ENCODE assay signal across 12 cellular contexts in genomic region chr10:79182763-79183467, GRCh38.
A peak's percentile ranks its signal among the peaks of the same experiment; 100 is the strongest.
DNase-seq lines count a peak whose midpoint lies in the region; ATAC-seq, FAIRE-seq and TF ChIP-seq lines count a peak whose summit lies in the region.
"Had no signal": no experiment of that assay in that cellular context is flagged by ENCODE, and none has a peak within 500 bp of the region (broad histone marks: within the 10 kb centered on the region; RNA-seq: fewer than 3 reads in every experiment).

No MANE protein-coding gene starts in this region.

- TF ChIP-seq POLR2A in body of pancreas (IDR thresholded peaks at IDR 0.05) (no peak), HepG2 (IDR thresholded peaks at IDR 0.05; ENCODE audit: insufficient read depth in 1 of 2, low read depth in 2 of 2, low read length in 2 of 2) (no peak)

- TF ChIP-seq CTCF in body of pancreas (IDR thresholded peaks at IDR 0.05): no peak
- TF ChIP-seq CTCF in HepG2 (CRISPR knock-in tag; IDR thresholded peaks at IDR 0.05): no peak

- H3K4me3 ChIP-seq in body of pancreas: no peak overlapping the region
- H3K4me3 ChIP-seq in HepG2 (replicated peaks in 1 of 3; ENCODE audit: insufficient read depth in 1 of 3, low read depth in 2 of 3, low read length in 3 of 3): peak overlapping the region in 1 of 3 experiments; percentile 50; a peak in 1 of 6 replicates
- H3K4me3 ChIP-seq: colonic mucosa, thoracic aorta had no signal

- ATAC-seq in body of pancreas (peak; percentile 25), HepG2 (no peak)

- peak overlapping the region; percentile 68; the same call in 1 of the 2 replicates for H3K9ac ChIP-seq in HepG2 (ENCODE audit: insufficient read depth, low read depth, low read length)

- CTCF ChIA-PET in HepG2 (lab: Yijun Ruan, JAX; ENCODE audit: low intra/inter-chr PET ratio, low total read pairs): no interaction called here

- peak; percentile 28 for DNase-seq in HT-29 (ENCODE audit: low spot score)
- peak in 3 of 4 donors; percentile 59 to 69 (median 59) for DNase-seq in body of pancreas
- no peak for DNase-seq in HepG2 (ENCODE audit: low spot score)
- DNase-seq in substantia nigra (lab: John Stamatoyannopoulos, UW): no peak
- no peak for DNase-seq in NCI-H2196 (lab: John Stamatoyannopoulos, UW; ENCODE audit: unreplicated experiment)
- no peak for DNase-seq in GDM1 (lab: John Stamatoyannopoulos, UW)
- no peak for DNase-seq in G401 (ENCODE audit: low spot score)
- no peak for DNase-seq in stimulated activated CD4-positive, alpha-beta T cell treated with anti-CD3 and anti-CD28 coated beads, Interleukin-15, amount 100 ng/mL, for 24 hours
- DNase-seq: activated T-cell treated with anti-CD3 and anti-CD28 coated beads, Interleukin-2, amount 50 U/mL, for 24 hours; colonic mucosa; stimulated activated CD4-positive, alpha-beta T cell treated with anti-CD3 and anti-CD28 coated beads, Interleukin-1b, Interleukin-23, amount 100 ng/mL, for 48 hours had no signal

- intact Hi-C loops in body of pancreas (cut with DNase I): loop anchor here (10.0 kb wide), 1 partner anchor 108 kb away; no protein-coding TSS in a partner anchor
- intact Hi-C loops in HepG2 (cut with micrococcal nuclease; ENCODE audit: unreplicated experiment): no loop called here

- H3K9me3 ChIP-seq in body of pancreas (no peaks in the 10 kb centered on the region), HepG2 (ENCODE audit: low read length) (no peaks in the 10 kb centered on the region)
- H3K9me3 ChIP-seq: colonic mucosa, thoracic aorta had no signal

- H3K36me3 ChIP-seq in body of pancreas (replicated peaks in 1 of 2; ENCODE audit: insufficient read depth in 1 of 2, low read depth in 2 of 2) (no peaks in the 10 kb centered on the region), HepG2 (replicated peaks in 1 of 2; ENCODE audit: control insufficient read depth in 1 of 2, insufficient read depth in 2 of 2, low read length in 2 of 2) (peaks cover 14 to 50% of the 10 kb centered on the region in 2 experiments)
- H3K36me3 ChIP-seq: colonic mucosa had no signal

- TF ChIP-seq EP300 in HepG2 (IDR thresholded peaks at IDR 0.05; ENCODE audit: low read depth in 2 of 2, low read length in 2 of 2): no peak
- TF ChIP-seq EP300 in HepG2 (CRISPR knock-in tag; IDR thresholded peaks at IDR 0.05; ENCODE audit: borderline replicate concordance): no peak

- in situ Hi-C loops in HepG2 (cut with HindIII; ENCODE audit: extremely low pct_ligation_motif_present, low pct_unique_long_range_greater_than_20kb): loop anchor here (25.0 kb wide), 1 partner anchor 96 kb away; no protein-coding TSS in a partner anchor
- in situ Hi-C loops in G401 (cut with HindIII; ENCODE audit: low sequenced_read_pairs): no loop called here

- POLR2A ChIA-PET in HepG2 (lab: Yijun Ruan, JAX): interaction anchor here (1.7 to 3.3 kb wide), 4 partner anchors 12 to 123 kb away, joined by 4 to 31 read pairs (median 8); no protein-coding TSS in a partner anchor

- TF ChIP-seq RAD21 in HepG2 (CRISPR knock-in tag; IDR thresholded peaks at IDR 0.05): no peak

- H3K4me1 ChIP-seq in body of pancreas: peaks cover 87% of the 10 kb centered on the region
- peaks cover 100% of the 10 kb centered on the region for H3K4me1 ChIP-seq in HepG2 (ENCODE audit: insufficient read depth, low read length)

- H3K27me3 ChIP-seq in body of pancreas (no peaks in the 10 kb centered on the region), HepG2 (ENCODE audit: control insufficient read depth in 1 of 2, insufficient read depth in 2 of 2, low read length in 2 of 2) (no peaks in the 10 kb centered on the region)
- H3K27me3 ChIP-seq: colonic mucosa had no signal

- FAIRE-seq in HepG2 (lab: Jason Lieb, UNC): no peak

- H2AFZ ChIP-seq in HepG2 (ENCODE audit: low read length): no peak overlapping the region

- H3K4me2 ChIP-seq in HepG2 (ENCODE audit: low read depth, low read length): peak overlapping the region; percentile 67; the same call in 1 of the 2 replicates

- peaks cover 8% of the 10 kb centered on the region for H3K79me2 ChIP-seq in HepG2 (ENCODE audit: insufficient read depth, low read length)

- 42 to 46% methylated on average over 2 to 14 of the region's 14 CpGs for WGBS in body of pancreas, 2 donors
- 92% methylated on average over 10 of the region's 14 CpGs for WGBS in HepG2 (ENCODE audit: low lambda C conversion rate)

- no peaks in the 10 kb centered on the region for H4K20me1 ChIP-seq in HepG2 (ENCODE audit: insufficient read depth, low read length)

- H3K27ac ChIP-seq in body of pancreas (peak overlapping the region; percentile 2 to 83 (median 80)), HepG2 (ENCODE audit: extremely low read length, insufficient read depth, low read length) (peak overlapping the region; percentile 93), substantia nigra (ENCODE audit: low read depth, low read length, poor library complexity, severe bottlenecking) (peak overlapping the region; percentile 3)

- BruUV-seq in HepG2 (replicated peaks; lab: Mats Ljungman, UMichigan): no TSS peak

TF ChIP-seq in HepG2, 621 proteins besides CTCF, POLR2A, EP300 and RAD21:
- TF ChIP-seq HNF4A (CRISPR knock-in tag; IDR thresholded peaks at IDR 0.05) (0 out of 2 replicates have a peak, but pooled peaks have one; percentile 17), NCOA5 (CRISPR knock-in tag; IDR thresholded peaks at IDR 0.05) (0 out of 2 replicates have a peak, but pooled peaks have one; percentile 2), ZBTB20 (CRISPR knock-in tag; IDR thresholded peaks at IDR 0.05; ENCODE audit: borderline replicate concordance, low read depth) (no peak), AGO2 (optimal IDR thresholded peaks at IDR 0.05; ENCODE audit: low read depth, low read length) (peak; percentile 26), ZFX (CRISPR knock-in tag; IDR thresholded peaks at IDR 0.05; ENCODE audit: low read depth) (peak; percentile 19; the same call in 1 of the 2 replicates), ZNF460 (CRISPR knock-in tag; IDR thresholded peaks at IDR 0.05; ENCODE audit: borderline replicate concordance) (no peak), ZNF580 (CRISPR knock-in tag; IDR thresholded peaks at IDR 0.05; ENCODE audit: borderline replicate concordance, low read depth) (0 out of 2 replicates have a peak, but pooled peaks have one; percentile 16), BRD4 (CRISPR knock-in tag; IDR thresholded peaks at IDR 0.05) (no peak), ZBTB38 (CRISPR knock-in tag; IDR thresholded peaks at IDR 0.05) (peak; percentile 76), ZNF687 (CRISPR knock-in tag; IDR thresholded peaks at IDR 0.05) (peak; percentile 64; the same call in 1 of the 2 replicates)

Comparison
In these comparisons a context has a peak if more than half of its experiments do, and no peak if none do; other contexts are left out.
1. DNase-seq: peak in HT-29 (single experiment) and body of pancreas (3 of 4); none in HepG2 (single experiment), substantia nigra (0 of 49), NCI-H2196 (single experiment), GDM1 (single experiment), G401 (single experiment) and stimulated activated CD4-positive, alpha-beta T cell treated with anti-CD3 and anti-CD28 coated beads, Interleukin-15, amount 100 ng/mL, for 24 hours (single experiment).
2. H3K27ac ChIP-seq: peak in every context shown above with its lines; median percentile 93 in HepG2; 80 in body of pancreas; 3 in substantia nigra.